In genomic region chr4:7254736-7255487, GRCh38 we compare ENCODE assay signal across 14 cellular contexts.
A peak's percentile ranks its signal among the peaks of the same experiment; 100 is the strongest.
DNase-seq lines count a peak whose midpoint lies in the region; ATAC-seq, FAIRE-seq and TF ChIP-seq lines count a peak whose summit lies in the region.
"Had no signal": no experiment of that assay in that cellular context is flagged by ENCODE, and none has a peak within 500 bp of the region (broad histone marks: within the 10 kb centered on the region; RNA-seq: fewer than 3 reads in every experiment).

No MANE protein-coding gene starts in this region.

- peaks cover 9% of the 10 kb centered on the region; the same call in 1 of the 3 replicates for H3K9me3 ChIP-seq in GM12878 (replicated peaks; ENCODE audit: control insufficient read depth, insufficient read depth, low read length)

- intact Hi-C loops in GM12878 (cut with micrococcal nuclease; ENCODE audit: unreplicated experiment) = no loop called here

- peaks cover 7% of the 10 kb centered on the region; the same call in 1 of the 2 replicates for H3K4me1 ChIP-seq in GM12878 (ENCODE audit: control insufficient read depth, insufficient read depth, low read length)

- FAIRE-seq in GM12878 (lab: Jason Lieb, UNC) = no peak
- FAIRE-seq: keratinocyte, urothelium cell line had no signal

- DNase-seq in GM03348 (ENCODE audit: low spot score) = peak; percentile 65
- peak; percentile 50 for DNase-seq in GM19238 (ENCODE audit: insufficient read length, low spot score)
- DNase-seq in GM12878 (ENCODE audit: low read depth, low spot score) = peak; percentile 54
- DNase-seq in AG20443 (ENCODE audit: low spot score) = no peak
- no peak for DNase-seq in cortex of kidney (lab: John Stamatoyannopoulos, UW)
- DNase-seq in chondrocyte (ENCODE audit: low spot score) = no peak
- no peak for DNase-seq in SIG-M5 treated with dmso at 0.1 percent for 504 hours (lab: John Stamatoyannopoulos, UW; ENCODE audit: unreplicated experiment)
- DNase-seq: activated CD4-positive, alpha-beta memory T cell treated with anti-CD3 and anti-CD28 coated beads, Interleukin-2, amount 10 ng/mL, durations not matched to agents 7 days and 5 days; cerebellar nuclear complex; COR-L47; stimulated activated CD4-positive, alpha-beta T cell treated with anti-CD3 and anti-CD28 coated beads, Interleukin-12 subunit alpha, Interleukin-12 subunit beta, amount 100 ng/mL, for 4 hours had no signal

- CTCF ChIA-PET in GM12878 (lab: Yijun Ruan, JAX) = no interaction called here

- SMC1A ChIA-PET in GM12878 (lab: Charles Lee; ENCODE audit: uncharacterized antibody, unreplicated experiment) = no interaction called here

- H3K36me3 ChIP-seq in GM12878 (ENCODE audit: control insufficient read depth in 2 of 2, insufficient read depth in 2 of 2, low read length in 1 of 2) = no peaks in the 10 kb centered on the region

- TF ChIP-seq EP300 in GM12878 (IDR thresholded peaks at IDR 0.05; ENCODE audit: borderline replicate concordance in 1 of 2, control insufficient read depth in 1 of 2, low read depth in 2 of 2, low read length in 2 of 2) = no peak

- H3K4me3 ChIP-seq in GM12878 = no peak overlapping the region

- H3K4me3 Mint-ChIP-seq in chondrocyte (ENCODE audit: unreplicated experiment) = no peak overlapping the region
- H3K4me3 Mint-ChIP-seq: activated CD4-positive, alpha-beta memory T cell treated with anti-CD3 and anti-CD28 coated beads, Interleukin-2, amount 10 ng/mL, durations not matched to agents 7 days and 5 days had no signal

- peaks cover 26% of the 10 kb centered on the region for H3K27me3 Mint-ChIP-seq in chondrocyte (ENCODE audit: low read depth)

- no peaks in the 10 kb centered on the region for H3K36me3 Mint-ChIP-seq in chondrocyte (ENCODE audit: low read depth)

- no TSS peak for BruUV-seq in GM12878 (replicated peaks; lab: Mats Ljungman, UMichigan)

- no peaks in the 10 kb centered on the region for H3K9me3 Mint-ChIP-seq in chondrocyte (ENCODE audit: low read depth)
- H3K9me3 Mint-ChIP-seq: activated CD4-positive, alpha-beta memory T cell treated with anti-CD3 and anti-CD28 coated beads, Interleukin-2, amount 10 ng/mL, durations not matched to agents 7 days and 5 days had no signal

- H3K27ac ChIP-seq in GM12878 (ENCODE audit: control insufficient read depth, insufficient read depth) = no peak overlapping the region

- ATAC-seq in HG03039 (IDR thresholded peaks at IDR 0.05; ENCODE audit: unreplicated experiment) (peak; percentile 64), GM12878 (peak; percentile 93)

- H3K9ac ChIP-seq in GM12878 (ENCODE audit: control insufficient read depth, insufficient read depth, low read length) = no peak overlapping the region

- WGBS in GM12878 (ENCODE audit: insufficient coverage, insufficient replicate concordance, low lambda C conversion rate, missing lambda C conversion rate) = 16% methylated on average over 17 of the region's 17 CpGs

- in situ Hi-C loops in GM12878 (cut with MboI) = no loop called here

- no peaks in the 10 kb centered on the region for H3K79me2 ChIP-seq in GM12878 (ENCODE audit: control insufficient read depth, insufficient read depth, low read length)

- no peak for TF ChIP-seq CTCF in GM12878 (IDR thresholded peaks at IDR 0.05 in 2 of 3, conservative IDR thresholded peaks at IDR 0.05 in 1 of 3; ENCODE audit: control insufficient read depth in 2 of 3, extremely low read depth in 1 of 3, insufficient read depth in 1 of 3, low read depth in 3 of 3, low read length in 3 of 3)
- TF ChIP-seq CTCF in chondrocyte (IDR thresholded peaks at IDR 0.05) = no peak

- no peak for TF ChIP-seq POLR2A in GM12878 (IDR thresholded peaks at IDR 0.05; ENCODE audit: low read depth, low read length)

- H3K27me3 ChIP-seq in GM12878 (replicated peaks in 1 of 2; ENCODE audit: control insufficient read depth in 2 of 2, insufficient read depth in 2 of 2, low read length in 1 of 2) = peaks cover 0 to 1% of the 10 kb centered on the region in 2 experiments; a peak in 1 of 4 replicates

- no peak overlapping the region for H3K27ac Mint-ChIP-seq in chondrocyte (ENCODE audit: unreplicated experiment)
- H3K27ac Mint-ChIP-seq: activated CD4-positive, alpha-beta memory T cell treated with anti-CD3 and anti-CD28 coated beads, Interleukin-2, amount 10 ng/mL, durations not matched to agents 7 days and 5 days had no signal

- no peak for TF ChIP-seq RAD21 in GM12878 (IDR thresholded peaks at IDR 0.05; ENCODE audit: insufficient read depth, low read depth, low read length)

- RAD21 ChIA-PET in GM12878 (lab: Charles Lee; ENCODE audit: unreplicated experiment) = no interaction called here

- peak overlapping the region; percentile 34 for H2AFZ ChIP-seq in GM12878 (ENCODE audit: control insufficient read depth, low read depth, low read length)

- H3K4me2 ChIP-seq in GM12878 (ENCODE audit: control insufficient read depth, insufficient read depth) = no peak overlapping the region

- H4K20me1 ChIP-seq in GM12878 (ENCODE audit: control insufficient read depth, insufficient read depth) = no peaks in the 10 kb centered on the region

- peaks cover 38% of the 10 kb centered on the region for H3K4me1 Mint-ChIP-seq in chondrocyte (ENCODE audit: low read depth)
- H3K4me1 Mint-ChIP-seq: activated CD4-positive, alpha-beta memory T cell treated with anti-CD3 and anti-CD28 coated beads, Interleukin-2, amount 10 ng/mL, durations not matched to agents 7 days and 5 days had no signal

- POLR2A ChIA-PET in GM12878 (lab: Charles Lee) = no interaction called here

TF ChIP-seq in GM12878, 131 proteins besides CTCF, POLR2A, EP300 and RAD21 (continues in another document):
- TF ChIP-seq BHLHE40 (IDR thresholded peaks at IDR 0.05; ENCODE audit: borderline replicate concordance in 1 of 2, low read depth in 2 of 2, low read length in 1 of 2) = no peak
- 0 out of 2 replicates have a peak, but pooled peaks have one; percentile 14 for TF ChIP-seq NR2F1 (conservative IDR thresholded peaks at IDR 0.05)
- TF ChIP-seq SRF (IDR thresholded peaks at IDR 0.05; ENCODE audit: low read depth in 2 of 2, low read length in 2 of 2) = no peak
- TF ChIP-seq, protein P1, sequence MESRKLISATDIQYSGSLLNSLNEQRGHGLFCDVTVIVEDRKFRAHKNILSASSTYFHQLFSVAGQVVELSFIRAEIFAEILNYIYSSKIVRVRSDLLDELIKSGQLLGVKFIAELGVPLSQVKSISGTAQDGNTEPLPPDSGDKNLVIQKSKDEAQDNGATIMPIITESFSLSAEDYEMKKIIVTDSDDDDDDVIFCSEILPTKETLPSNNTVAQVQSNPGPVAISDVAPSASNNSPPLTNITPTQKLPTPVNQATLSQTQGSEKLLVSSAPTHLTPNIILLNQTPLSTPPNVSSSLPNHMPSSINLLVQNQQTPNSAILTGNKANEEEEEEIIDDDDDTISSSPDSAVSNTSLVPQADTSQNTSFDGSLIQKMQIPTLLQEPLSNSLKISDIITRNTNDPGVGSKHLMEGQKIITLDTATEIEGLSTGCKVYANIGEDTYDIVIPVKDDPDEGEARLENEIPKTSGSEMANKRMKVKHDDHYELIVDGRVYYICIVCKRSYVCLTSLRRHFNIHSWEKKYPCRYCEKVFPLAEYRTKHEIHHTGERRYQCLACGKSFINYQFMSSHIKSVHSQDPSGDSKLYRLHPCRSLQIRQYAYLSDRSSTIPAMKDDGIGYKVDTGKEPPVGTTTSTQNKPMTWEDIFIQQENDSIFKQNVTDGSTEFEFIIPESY (IDR thresholded peaks at IDR 0.05) = no peak
- TF ChIP-seq, protein P2, sequence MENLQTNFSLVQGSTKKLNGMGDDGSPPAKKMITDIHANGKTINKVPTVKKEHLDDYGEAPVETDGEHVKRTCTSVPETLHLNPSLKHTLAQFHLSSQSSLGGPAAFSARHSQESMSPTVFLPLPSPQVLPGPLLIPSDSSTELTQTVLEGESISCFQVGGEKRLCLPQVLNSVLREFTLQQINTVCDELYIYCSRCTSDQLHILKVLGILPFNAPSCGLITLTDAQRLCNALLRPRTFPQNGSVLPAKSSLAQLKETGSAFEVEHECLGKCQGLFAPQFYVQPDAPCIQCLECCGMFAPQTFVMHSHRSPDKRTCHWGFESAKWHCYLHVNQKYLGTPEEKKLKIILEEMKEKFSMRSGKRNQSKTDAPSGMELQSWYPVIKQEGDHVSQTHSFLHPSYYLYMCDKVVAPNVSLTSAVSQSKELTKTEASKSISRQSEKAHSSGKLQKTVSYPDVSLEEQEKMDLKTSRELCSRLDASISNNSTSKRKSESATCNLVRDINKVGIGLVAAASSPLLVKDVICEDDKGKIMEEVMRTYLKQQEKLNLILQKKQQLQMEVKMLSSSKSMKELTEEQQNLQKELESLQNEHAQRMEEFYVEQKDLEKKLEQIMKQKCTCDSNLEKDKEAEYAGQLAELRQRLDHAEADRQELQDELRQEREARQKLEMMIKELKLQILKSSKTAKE (IDR thresholded peaks at IDR 0.05; ENCODE audit: low read depth, poor library complexity, severe bottlenecking) = peak; percentile 25
- no peak for TF ChIP-seq EZH2 (IDR thresholded peaks at IDR 0.05; ENCODE audit: borderline replicate concordance, control insufficient read depth, low read depth, low read length)
- no peak for TF ChIP-seq NFYA (IDR thresholded peaks at IDR 0.05; ENCODE audit: borderline replicate concordance, low read depth, low read length)
- TF ChIP-seq MYB (IDR thresholded peaks at IDR 0.05; ENCODE audit: borderline replicate concordance, low read depth, low read length) = no peak
- no peak for TF ChIP-seq SUZ12 (IDR thresholded peaks at IDR 0.05; ENCODE audit: unreplicated experiment)
- TF ChIP-seq IRF5 (IDR thresholded peaks at IDR 0.05; ENCODE audit: borderline replicate concordance) = no peak

Comparison
In these comparisons a context has a peak if more than half of its experiments do, and no peak if none do; other contexts are left out.
1. DNase-seq: peak in GM03348 (single experiment), GM19238 (single experiment) and GM12878 (single experiment); none in AG20443 (single experiment), cortex of kidney (single experiment), chondrocyte (single experiment) and SIG-M5 treated with dmso at 0.1 percent for 504 hours (single experiment).